ENCODE assay signal across 1 cellular context in genomic region chr21:39472786-39473185, GRCh38.
TF ChIP-seq lines count a peak whose summit lies in the region.

No MANE protein-coding gene starts in this region.

TF ChIP-seq in K562, 482 proteins besides CTCF, POLR2A, EP300 and RAD21:
- TF ChIP-seq C11orf30 (IDR thresholded peaks at IDR 0.05; ENCODE audit: low read depth) (peak; percentile 22; the same call in 1 of the 2 replicates), PTRF (tag; IDR thresholded peaks at IDR 0.05) (no peak), ZNF324 (CRISPR knock-in tag; IDR thresholded peaks at IDR 0.05) (no peak), RFX5 (IDR thresholded peaks at IDR 0.05; ENCODE audit: low read depth, low read length) (no peak), ATF4 (CRISPR knock-in tag; IDR thresholded peaks at IDR 0.05) (no peak), GMEB1 (CRISPR knock-in tag; IDR thresholded peaks at IDR 0.05) (no peak), SRF (CRISPR knock-in tag; IDR thresholded peaks at IDR 0.05) (no peak), MAFG (tag; conservative IDR thresholded peaks at IDR 0.05) (peak; percentile 33; the same call in 1 of the 2 replicates), ZNF707 (CRISPR knock-in tag; conservative IDR thresholded peaks at IDR 0.05) (no peak), NR2C2 (CRISPR knock-in tag; IDR thresholded peaks at IDR 0.05) (no peak), NR2C2 (tag; IDR thresholded peaks at IDR 0.05) (no peak), HDAC1 (IDR thresholded peaks at IDR 0.05) (no peak), HNRNPL (IDR thresholded peaks at IDR 0.05; ENCODE audit: low read depth, low read length) (no peak), TRIM24 (IDR thresholded peaks at IDR 0.05) (no peak), ZNF75A (CRISPR knock-in tag; IDR thresholded peaks at IDR 0.05) (no peak), MNT (conservative IDR thresholded peaks at IDR 0.05) (no peak), ZNF445 (CRISPR knock-in tag; IDR thresholded peaks at IDR 0.05; ENCODE audit: low read depth) (no peak), ZBTB9 (CRISPR knock-in tag; IDR thresholded peaks at IDR 0.05) (no peak), ZNF316 (IDR thresholded peaks at IDR 0.05) (peak; percentile 59)
